Comparison of ENCODE assay signal across 8 cellular contexts in the genomic region with DNA sequence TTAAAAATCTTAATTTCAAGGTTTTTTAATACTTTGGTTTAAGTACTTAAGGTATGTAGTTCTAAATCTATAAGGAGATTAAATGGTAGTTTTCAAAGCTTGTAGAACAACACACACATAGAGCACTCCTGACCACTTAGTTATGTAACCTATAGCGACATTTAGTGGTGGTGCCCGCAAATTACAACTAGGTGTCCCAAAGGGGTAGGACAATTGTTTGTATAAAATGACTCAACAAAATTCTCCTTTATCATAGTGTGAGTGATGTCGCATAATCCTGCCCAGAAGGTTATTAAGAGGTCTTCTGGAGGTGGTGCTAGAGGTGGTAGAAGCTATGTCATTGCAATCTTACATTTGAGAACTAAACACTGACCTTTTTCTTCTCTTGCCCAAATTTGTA.
DNase-seq lines count a peak whose midpoint lies in the region; ATAC-seq and TF ChIP-seq lines count a peak whose summit lies in the region.

No MANE protein-coding gene starts in this region.

- no peak overlapping the region for H2BK15ac ChIP-seq in H9 (ENCODE audit: low read depth, low read length)

- no peak overlapping the region for H3K4ac ChIP-seq in H9 (ENCODE audit: low read depth, low read length)

- no peak overlapping the region for H2BK20ac ChIP-seq in H9 (ENCODE audit: low read depth, low read length, poor library complexity, severe bottlenecking)

- H3K36me3 ChIP-seq in Peyer's patch (no peaks in the 10 kb centered on the region), gastroesophageal sphincter (no peaks in the 10 kb centered on the region), osteoblast (ENCODE audit: insufficient read depth, low read length) (no peaks in the 10 kb centered on the region), tibial nerve (no peaks in the 10 kb centered on the region)

- H3K4me3 Mint-ChIP-seq in H9: no peak overlapping the region

- H4K5ac ChIP-seq in H9 (ENCODE audit: insufficient read length, low read depth, low read length): no peak overlapping the region

- no peak overlapping the region for H3K23ac ChIP-seq in H9 (ENCODE audit: insufficient read length, low read depth, low read length)

- TF ChIP-seq CTCF in H9 (conservative IDR thresholded peaks at IDR 0.05) (peak; percentile 87), Peyer's patch (IDR thresholded peaks at IDR 0.05) (peak; percentile 67 to 94 (median 88)), gastroesophageal sphincter (IDR thresholded peaks at IDR 0.05) (peak; percentile 52 to 85 (median 81)), osteoblast (IDR thresholded peaks at IDR 0.05; ENCODE audit: extremely low read depth, low read depth, low read length) (peak; percentile 68), tibial nerve (IDR thresholded peaks at IDR 0.05) (peak; percentile 70 to 86 (median 80))

- peak overlapping the region in 1 of 3 experiments; percentile 89; a peak in 2 of 7 replicates for H3K27ac Mint-ChIP-seq in H9

- no peaks in the 10 kb centered on the region for H3K36me3 Mint-ChIP-seq in H9 (ENCODE audit: insufficient read depth in 1 of 3, low read depth in 3 of 3)

- no peak overlapping the region for H3K14ac ChIP-seq in H9 (ENCODE audit: insufficient read depth, low read length)

- peaks cover 5 to 7% of the 10 kb centered on the region in 2 experiments for H3K4me1 Mint-ChIP-seq in H9

- TF ChIP-seq EP300 in gastroesophageal sphincter (IDR thresholded peaks at IDR 0.05) (no peak), tibial nerve (IDR thresholded peaks at IDR 0.05) (no peak)

- no peak overlapping the region for H2AK5ac ChIP-seq in H9 (ENCODE audit: insufficient read length, low read length)

- no peak overlapping the region for H4K8ac ChIP-seq in H9 (replicated peaks; ENCODE audit: insufficient read length, low read depth, low read length)

- H3K27me3 Mint-ChIP-seq in H9 (ENCODE audit: low read depth): no peaks in the 10 kb centered on the region

- no peak overlapping the region for H2BK5ac ChIP-seq in H9 (ENCODE audit: insufficient read length, low read length)

- H3K9ac ChIP-seq in H9 (ENCODE audit: extremely low read depth, insufficient read length, low read length): no peak overlapping the region

- no peaks in the 10 kb centered on the region for H3K79me2 ChIP-seq in H9 (ENCODE audit: insufficient read depth, low read length)
- no peaks in the 10 kb centered on the region for H3K79me2 ChIP-seq in osteoblast (ENCODE audit: insufficient read depth, low read length)

- H3K79me1 ChIP-seq in H9 (ENCODE audit: insufficient read depth, low read depth, low read length, poor library complexity, severe bottlenecking): no peaks in the 10 kb centered on the region

- H3K27ac ChIP-seq in H9 (ENCODE audit: insufficient read length, low read depth, low read length): no peak overlapping the region
- H3K27ac ChIP-seq in Peyer's patch: no peak overlapping the region
- H3K27ac ChIP-seq in gastroesophageal sphincter: no peak overlapping the region
- H3K27ac ChIP-seq in osteoblast (ENCODE audit: low read depth, low read length): no peak overlapping the region
- H3K27ac ChIP-seq in tibial nerve: no peak overlapping the region

- H3K4me1 ChIP-seq in H9 (ENCODE audit: insufficient read depth, low read length) (no peaks in the 10 kb centered on the region; the same call in 1 of the 2 replicates), Peyer's patch (no peaks in the 10 kb centered on the region), gastroesophageal sphincter (no peaks in the 10 kb centered on the region), osteoblast (ENCODE audit: insufficient read depth, low read length) (no peaks in the 10 kb centered on the region), tibial nerve (no peaks in the 10 kb centered on the region)

- H2BK120ac ChIP-seq in H9 (ENCODE audit: low read depth, low read length, poor library complexity, severe bottlenecking): no peak overlapping the region

- DNase-seq in EH (ENCODE audit: low read depth): peak; percentile 55
- DNase-seq in H9: peak; percentile 64
- peak; percentile 78 for DNase-seq in LoVo (ENCODE audit: low spot score)
- peak in 2 of 3 donors; percentile 81 to 95 for DNase-seq in Peyer's patch
- peak; percentile 41 for DNase-seq in activated T-helper 9 cell treated with anti-CD3 and anti-CD28 coated beads, Interleukin-2, amount 50 U/mL, for 16 hours (ENCODE audit: low read depth)
- DNase-seq in osteoblast (ENCODE audit: insufficient read length, low spot score, missing footprints): no peak
- DNase-seq in tibial nerve (ENCODE audit: low spot score in 2 of 2): peak; percentile 67 to 89

- H3K4me2 ChIP-seq in H9 (ENCODE audit: insufficient read depth, insufficient read length, low read length) (no peak overlapping the region), osteoblast (ENCODE audit: insufficient read depth, low read length) (no peak overlapping the region)

- TF ChIP-seq POLR2A in Peyer's patch (IDR thresholded peaks at IDR 0.05) (no peak), gastroesophageal sphincter (IDR thresholded peaks at IDR 0.05) (no peak), tibial nerve (IDR thresholded peaks at IDR 0.05) (no peak)

- WGBS in H9 (ENCODE audit: extremely low coverage, insufficient read length, low lambda C conversion rate): no CpG with 5 or more reads among the region's 3 CpGs
- 0 to 5% methylated on average over 3 of the region's 3 CpGs for WGBS in gastroesophageal sphincter (ENCODE audit: low coverage in 1 of 2), 2 donors
- 0 to 2% methylated on average over 3 of the region's 3 CpGs for WGBS in tibial nerve, 2 donors

- peak; percentile 81 for ATAC-seq in gastroesophageal sphincter

- no peak overlapping the region for H3T11ph ChIP-seq in H9 (ENCODE audit: low read length)

- H3K9me3 ChIP-seq in H9 (ENCODE audit: control insufficient read depth, low read depth, low read length) (no peaks in the 10 kb centered on the region), Peyer's patch (no peaks in the 10 kb centered on the region), gastroesophageal sphincter (no peaks in the 10 kb centered on the region), osteoblast (ENCODE audit: low read depth, low read length) (no peaks in the 10 kb centered on the region), tibial nerve (no peaks in the 10 kb centered on the region)

- H4K91ac ChIP-seq in H9 (ENCODE audit: insufficient read length, low read depth, low read length): no peak overlapping the region

- H3K23me2 ChIP-seq in H9 (ENCODE audit: insufficient read length, low read depth, low read length, poor library complexity, severe bottlenecking): no peaks in the 10 kb centered on the region

- no peak overlapping the region for H2AFZ ChIP-seq in H9 (ENCODE audit: low read length)
- H2AFZ ChIP-seq in osteoblast (ENCODE audit: low read length): no peak overlapping the region

- no peak overlapping the region for H3K56ac ChIP-seq in H9 (ENCODE audit: insufficient read length, low read depth, low read length)

- H3K27me3 ChIP-seq in H9 (ENCODE audit: insufficient read depth, low read length): no peaks in the 10 kb centered on the region
- no peaks in the 10 kb centered on the region for H3K27me3 ChIP-seq in Peyer's patch
- no peaks in the 10 kb centered on the region for H3K27me3 ChIP-seq in gastroesophageal sphincter
- H3K27me3 ChIP-seq in osteoblast (ENCODE audit: insufficient read depth, low read length): no peaks in the 10 kb centered on the region
- no peaks in the 10 kb centered on the region for H3K27me3 ChIP-seq in tibial nerve

- H2BK12ac ChIP-seq in H9 (ENCODE audit: insufficient read length, low read depth, low read length): no peak overlapping the region

- H3K18ac ChIP-seq in H9 (ENCODE audit: insufficient read length, low read depth, low read length): no peak overlapping the region

- no peak overlapping the region for H3K4me3 ChIP-seq in Peyer's patch
- no peak overlapping the region for H3K4me3 ChIP-seq in gastroesophageal sphincter
- H3K4me3 ChIP-seq in osteoblast (ENCODE audit: insufficient read depth, low read length): no peak overlapping the region
- H3K4me3 ChIP-seq in tibial nerve: no peak overlapping the region

- H3K9me3 Mint-ChIP-seq in H9: no peaks in the 10 kb centered on the region

- H4K20me1 ChIP-seq in H9 (ENCODE audit: control insufficient read depth, insufficient read depth, insufficient read length) (no peaks in the 10 kb centered on the region), osteoblast (ENCODE audit: insufficient read depth, low read length) (no peaks in the 10 kb centered on the region)
